8 cellular contexts compared by ENCODE assay signal in the genomic region with DNA sequence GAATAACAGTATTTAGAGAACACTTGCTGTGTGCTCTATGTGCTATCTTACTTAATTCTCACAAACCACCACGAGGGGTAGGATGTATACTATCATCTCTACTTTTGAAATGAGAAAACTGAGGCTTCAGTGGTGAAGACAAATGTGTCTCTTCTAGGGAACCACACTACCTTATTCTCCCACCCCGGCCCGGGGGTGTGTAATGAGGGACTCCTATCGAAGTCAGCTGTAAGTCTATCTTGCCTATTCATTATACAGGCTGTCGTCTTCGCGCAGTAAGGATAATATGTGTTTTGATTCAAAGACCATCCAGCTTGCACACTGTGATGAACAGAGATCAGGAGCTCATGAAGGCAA. TPM values are rescaled to one million over a fixed set of nuclear protein-coding genes. Genes with fewer than 3 reads are reported as not detected.
DNase-seq lines count a peak whose midpoint lies in the region; ATAC-seq, FAIRE-seq and TF ChIP-seq lines count a peak whose summit lies in the region.

No MANE protein-coding gene starts in this region.

- peak overlapping the region; percentile 89 for H3K4me2 ChIP-seq in MM.1S (ENCODE audit: low read depth, low read length)
- H3K4me2 ChIP-seq in astrocyte (ENCODE audit: low read length), result peak overlapping the region; percentile 89

- no peak for TF ChIP-seq POLR2A in transverse colon (IDR thresholded peaks at IDR 0.05)

- CTCF ChIA-PET in GM10248 (lab: Yijun Ruan, JAX), result interaction anchor here (0.7 to 8.1 kb wide), 11 partner anchors 8 to 217 kb away, joined by 3 to 84 read pairs (median 4); no protein-coding TSS in a partner anchor

- WGBS in transverse colon (ENCODE audit: low coverage in 1 of 2), 2 donors, result 0 to 10% methylated on average over 3 to 7 of the region's 7 CpGs

- TF ChIP-seq CTCF in GM10248 (IDR thresholded peaks at IDR 0.05; ENCODE audit: control extremely low read depth, extremely low read depth, low read depth, missing control alignments), result peak; percentile 9
- TF ChIP-seq CTCF in MM.1S (IDR thresholded peaks at IDR 0.05; ENCODE audit: low read length), result peak; percentile 23
- TF ChIP-seq CTCF in astrocyte (IDR thresholded peaks at IDR 0.05; ENCODE audit: insufficient read depth, low read depth, low read length), result no peak
- TF ChIP-seq CTCF in transverse colon (IDR thresholded peaks at IDR 0.05), result no peak

- no peaks in the 10 kb centered on the region for H3K27me3 ChIP-seq in MM.1S (replicated peaks; ENCODE audit: insufficient read depth, low read length)
- H3K27me3 ChIP-seq in astrocyte (ENCODE audit: insufficient read depth, low read length), result no peaks in the 10 kb centered on the region
- H3K27me3 ChIP-seq in mononuclear cell (ENCODE audit: insufficient read depth, low read length), result no peaks in the 10 kb centered on the region
- H3K27me3 ChIP-seq in transverse colon, result no peaks in the 10 kb centered on the region

- peak overlapping the region; percentile 97 for H3K4me3 Mint-ChIP-seq in astrocyte (ENCODE audit: unreplicated experiment)

- peaks cover 31% of the 10 kb centered on the region for H3K4me1 Mint-ChIP-seq in astrocyte (ENCODE audit: low read depth, unreplicated experiment)

- no peak overlapping the region for H2AFZ ChIP-seq in MM.1S (ENCODE audit: low read length)
- no peak overlapping the region for H2AFZ ChIP-seq in astrocyte (ENCODE audit: low read depth, low read length)

- in situ Hi-C loops in transverse colon (cut with MboI; ENCODE audit: low pct_ligation_motif_present in 1 of 4, low pct_unique_long_range_greater_than_20kb in 1 of 4, low sequenced_read_pairs in 3 of 4), result no loop called here

- TF ChIP-seq EP300 in transverse colon (IDR thresholded peaks at IDR 0.05; ENCODE audit: low read depth), result no peak

- H4K20me1 ChIP-seq in MM.1S (ENCODE audit: insufficient read depth, low read length) (peaks cover 24% of the 10 kb centered on the region), astrocyte (ENCODE audit: insufficient read depth, low read length) (peaks cover 56% of the 10 kb centered on the region)

- H3F3A ChIP-seq in MM.1S (ENCODE audit: insufficient read depth, low read length), result peaks cover 11% of the 10 kb centered on the region

- peak overlapping the region; percentile 65; the same call in 1 of the 2 replicates for H3K27ac ChIP-seq in MM.1S (ENCODE audit: low read length)
- H3K27ac ChIP-seq in astrocyte (ENCODE audit: low read depth, low read length), result no peak overlapping the region
- peak overlapping the region; percentile 87 to 92 (median 89) for H3K27ac ChIP-seq in transverse colon

- POLR2A ChIA-PET in GM10248 (lab: Yijun Ruan, JAX), result interaction anchor here (1.5 kb wide), 1 partner anchor 26 kb away, joined by 10 read pairs; no protein-coding TSS in a partner anchor

- H3K9me3 ChIP-seq in MM.1S (replicated peaks; ENCODE audit: insufficient read depth, low read length) (no peaks in the 10 kb centered on the region), astrocyte (ENCODE audit: insufficient read depth, low read depth, low read length) (no peaks in the 10 kb centered on the region), mononuclear cell (ENCODE audit: low read depth, low read length) (no peaks in the 10 kb centered on the region), transverse colon (no peaks in the 10 kb centered on the region)

- DNase-seq in GM10248 (ENCODE audit: extremely low spot score) (no peak), MM.1S (peak; percentile 47), astrocyte (ENCODE audit: low read depth) (no peak), transverse colon (no peak), activated gamma-delta T cell treated with Interleukin-2 at 50 U/mL for 16 hours (no peak), sciatic nerve (ENCODE audit: low spot score) (no peak)

- no peaks in the 10 kb centered on the region for H3K27me3 Mint-ChIP-seq in astrocyte (ENCODE audit: low read depth, unreplicated experiment)

- H3K4me1 ChIP-seq in MM.1S (ENCODE audit: low read length) (peaks cover 3% of the 10 kb centered on the region), astrocyte (ENCODE audit: insufficient read depth, low read length) (peaks cover 28% of the 10 kb centered on the region), mononuclear cell (ENCODE audit: insufficient read depth, low read length) (peaks cover 27% of the 10 kb centered on the region), transverse colon (peaks cover 3 to 26% (median 20%) of the 10 kb centered on the region in 4 donors)

- no peaks in the 10 kb centered on the region for H3K9me2 ChIP-seq in MM.1S (replicated peaks; ENCODE audit: insufficient read depth, low read length)

- peaks cover 6% of the 10 kb centered on the region for H3K36me3 Mint-ChIP-seq in astrocyte (ENCODE audit: low read depth, unreplicated experiment)

- H3K27ac Mint-ChIP-seq in astrocyte (ENCODE audit: unreplicated experiment), result peak overlapping the region; percentile 14

- intact Hi-C loops in transverse colon (cut with DNase I; ENCODE audit: low total_unique reads) (no loop called here), sciatic nerve (cut with DNase I) (no loop called here)

- peaks cover 10% of the 10 kb centered on the region for H3K36me3 ChIP-seq in MM.1S (replicated peaks; ENCODE audit: insufficient read depth, low read length)
- H3K36me3 ChIP-seq in astrocyte (ENCODE audit: insufficient read depth, low read length), result peaks cover 4% of the 10 kb centered on the region
- H3K36me3 ChIP-seq in transverse colon, result peaks cover 0 to 5% (median 4%) of the 10 kb centered on the region in 4 donors

- no peak for FAIRE-seq in astrocyte (lab: Jason Lieb, UNC)

- peak overlapping the region; percentile 84 for H3K4me3 ChIP-seq in MM.1S (ENCODE audit: low read length)
- H3K4me3 ChIP-seq in astrocyte (ENCODE audit: insufficient read depth, low read depth, low read length), result peak overlapping the region; percentile 99
- H3K4me3 ChIP-seq in mononuclear cell (ENCODE audit: low read length), result peak overlapping the region; percentile 65
- H3K4me3 ChIP-seq in transverse colon, result peak overlapping the region; percentile 34 to 94 (median 88)

- ATAC-seq in GM18511 (IDR thresholded peaks at IDR 0.05; ENCODE audit: unreplicated experiment), result no peak
- no peak for ATAC-seq in sciatic nerve

- peaks cover 54% of the 10 kb centered on the region for H3K79me2 ChIP-seq in MM.1S (ENCODE audit: low read length)
- H3K79me2 ChIP-seq in astrocyte (ENCODE audit: insufficient read depth, low read length), result peaks cover 68% of the 10 kb centered on the region

- H3K9ac ChIP-seq in MM.1S (ENCODE audit: low read length) (peak overlapping the region; percentile 93), astrocyte (ENCODE audit: low read length) (peak overlapping the region; percentile 90)

- no peaks in the 10 kb centered on the region for H3K9me3 Mint-ChIP-seq in astrocyte (ENCODE audit: unreplicated experiment)

RNA-seq across cellular contexts. Expression of gene NOP14, which starts 1.1 kb away (rescaled TPM):
- 28.3 and 35.3 TPM in 2 replicates for total RNA-seq in astrocyte
- total RNA-seq in mononuclear cell, result 17.4 TPM
- 10 to 100 TPM in 2 of 4 donors, 1 to 10 TPM in 2; 8.6 to 43.0 (median 12.8) TPM for total RNA-seq in transverse colon
- total RNA-seq in sciatic nerve, result 20.0 TPM

RNA-seq across cellular contexts. Expression of gene GRK4, which starts 1.3 kb away (rescaled TPM):
- 6.7 and 8.5 TPM in 2 replicates for total RNA-seq in astrocyte
- 1.7 TPM for total RNA-seq in mononuclear cell
- total RNA-seq in transverse colon, result 1 to 10 TPM; 2.5 to 7.9 (median 4.1) TPM
- total RNA-seq in sciatic nerve, result 14.8 TPM

Comparison
In these comparisons a context has a peak if more than half of its experiments do, and no peak if none do; other contexts are left out.
1. CTCF ChIP-seq: peak in GM10248 (single experiment) and MM.1S (single experiment); none in astrocyte (single experiment) and transverse colon (0 of 5).
2. Peak in every context shown above with its lines, with median percentiles within 50 percentile points of each other: H3K4me3 ChIP-seq.